Comparison of ENCODE assay signal across 1 cellular context in genomic region chr19:1214862-1215731, GRCh38.
TF ChIP-seq lines count a peak whose summit lies in the region.

No MANE protein-coding gene starts in this region.

TF ChIP-seq in K562, 482 proteins besides CTCF, POLR2A, EP300 and RAD21:
- no peak for TF ChIP-seq PYGO2 (tag; IDR thresholded peaks at IDR 0.05)
- peak; percentile 57 for TF ChIP-seq POLR2G (IDR thresholded peaks at IDR 0.05; ENCODE audit: low read depth, low read length)
- peak; percentile 33 for TF ChIP-seq RBFOX2 (IDR thresholded peaks at IDR 0.05; ENCODE audit: low read depth, low read length)
- TF ChIP-seq, protein P1, sequence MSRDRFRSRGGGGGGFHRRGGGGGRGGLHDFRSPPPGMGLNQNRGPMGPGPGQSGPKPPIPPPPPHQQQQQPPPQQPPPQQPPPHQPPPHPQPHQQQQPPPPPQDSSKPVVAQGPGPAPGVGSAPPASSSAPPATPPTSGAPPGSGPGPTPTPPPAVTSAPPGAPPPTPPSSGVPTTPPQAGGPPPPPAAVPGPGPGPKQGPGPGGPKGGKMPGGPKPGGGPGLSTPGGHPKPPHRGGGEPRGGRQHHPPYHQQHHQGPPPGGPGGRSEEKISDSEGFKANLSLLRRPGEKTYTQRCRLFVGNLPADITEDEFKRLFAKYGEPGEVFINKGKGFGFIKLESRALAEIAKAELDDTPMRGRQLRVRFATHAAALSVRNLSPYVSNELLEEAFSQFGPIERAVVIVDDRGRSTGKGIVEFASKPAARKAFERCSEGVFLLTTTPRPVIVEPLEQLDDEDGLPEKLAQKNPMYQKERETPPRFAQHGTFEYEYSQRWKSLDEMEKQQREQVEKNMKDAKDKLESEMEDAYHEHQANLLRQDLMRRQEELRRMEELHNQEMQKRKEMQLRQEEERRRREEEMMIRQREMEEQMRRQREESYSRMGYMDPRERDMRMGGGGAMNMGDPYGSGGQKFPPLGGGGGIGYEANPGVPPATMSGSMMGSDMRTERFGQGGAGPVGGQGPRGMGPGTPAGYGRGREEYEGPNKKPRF (IDR thresholded peaks at IDR 0.05; ENCODE audit: low read depth, low read length), result no peak
